Comparison of ENCODE assay signal across 8 cellular contexts in the genomic region with DNA sequence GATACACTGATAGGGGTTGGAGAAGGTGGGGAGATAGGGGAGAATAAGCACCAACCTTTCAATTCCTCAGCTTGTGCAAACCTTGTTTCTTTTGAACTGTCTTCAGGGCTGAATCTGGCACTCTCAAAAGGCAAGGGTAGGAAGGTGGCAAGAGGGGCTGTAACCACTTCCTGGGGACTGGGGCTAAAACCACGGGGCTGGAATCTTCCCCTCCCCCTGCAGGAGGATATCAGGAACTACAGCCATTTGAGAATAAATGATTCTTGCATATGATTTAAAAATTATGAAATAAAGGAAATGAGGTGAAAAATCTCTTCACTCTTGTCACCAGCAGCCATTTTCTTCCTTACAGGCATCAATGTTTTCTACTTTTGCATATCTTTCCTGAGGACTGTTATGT. TPM values are rescaled to one million over a fixed set of nuclear protein-coding genes. Genes with fewer than 3 reads are reported as not detected.
DNase-seq lines count a peak whose midpoint lies in the region; ATAC-seq and TF ChIP-seq lines count a peak whose summit lies in the region.

No MANE protein-coding gene starts in this region.

- H3K4me2 ChIP-seq in neural progenitor cell = no peak overlapping the region

- peaks cover 8% of the 10 kb centered on the region for H3K9me3 Mint-ChIP-seq in neural progenitor cell

- peaks cover 4% of the 10 kb centered on the region for H3K27me3 Mint-ChIP-seq in neural progenitor cell (ENCODE audit: insufficient read depth, low read depth)

- H3K4me3 ChIP-seq in coronary artery = no peak overlapping the region
- H3K4me3 ChIP-seq in neural progenitor cell = no peak overlapping the region

- no peaks in the 10 kb centered on the region for H3K27me3 ChIP-seq in neural progenitor cell

- H3K79me2 ChIP-seq in neural progenitor cell (ENCODE audit: low read depth) = no peaks in the 10 kb centered on the region

- peak overlapping the region; percentile 40 for H2AFZ ChIP-seq in neural progenitor cell (replicated peaks)

- no peaks in the 10 kb centered on the region for H3K9me3 ChIP-seq in neural progenitor cell (ENCODE audit: low read depth)

- no peak overlapping the region for H3K27ac Mint-ChIP-seq in neural progenitor cell

- no peak for ATAC-seq in HG03097 (IDR thresholded peaks at IDR 0.05; ENCODE audit: low FRiP score, unreplicated experiment)

- H3K36me3 ChIP-seq in neural progenitor cell = no peaks in the 10 kb centered on the region

- H3K36me3 Mint-ChIP-seq in neural progenitor cell = no peaks in the 10 kb centered on the region

- no peaks in the 10 kb centered on the region for H4K20me1 ChIP-seq in neural progenitor cell (ENCODE audit: low read depth)

- peak; percentile 23 for DNase-seq in activated gamma-delta T cell treated with Interleukin-2 at 50 U/mL for 16 hours
- no peak for DNase-seq in activated gamma-delta T cell (lab: John Stamatoyannopoulos, UW)
- peak; percentile 32 for DNase-seq in NOMO-1 treated with DMSO at 0.1 percent for 48 hours (lab: John Stamatoyannopoulos, UW; ENCODE audit: unreplicated experiment)
- DNase-seq in coronary artery (ENCODE audit: low spot score) = no peak
- DNase-seq in neural progenitor cell (ENCODE audit: low spot score) = peak; percentile 56
- DNase-seq in stimulated activated CD4-positive, alpha-beta T cell treated with anti-CD3 and anti-CD28 coated beads, Interleukin-2, amount 100 ng/mL, for 48 hours = no peak
- DNase-seq in KG1 (lab: John Stamatoyannopoulos, UW) = no peak

- TF ChIP-seq CTCF in coronary artery (IDR thresholded peaks at IDR 0.05) (peak; percentile 64), neural progenitor cell (IDR thresholded peaks at IDR 0.05) (peak; percentile 73)

- H3K9ac ChIP-seq in neural progenitor cell = no peak overlapping the region

- no peak overlapping the region for H3K4me3 Mint-ChIP-seq in neural progenitor cell

- no peaks in the 10 kb centered on the region for H3K4me1 ChIP-seq in neural progenitor cell

- H3K27ac ChIP-seq in coronary artery (no peak overlapping the region), neural progenitor cell (no peak overlapping the region)

- H3K4me1 Mint-ChIP-seq in neural progenitor cell = no peaks in the 10 kb centered on the region

- H3F3A ChIP-seq in neural progenitor cell (ENCODE audit: low read depth) = no peaks in the 10 kb centered on the region

RNA-seq across cellular contexts. Expression of a gene that starts 50.8 kb away (rescaled TPM):
- 0.43 TPM in 1 of 2 replicates, not detected in the other for total RNA-seq in neural progenitor cell (ENCODE audit: low replicate concordance)

Comparison
In these comparisons a context has a peak if more than half of its experiments do, and no peak if none do; other contexts are left out.
1. DNase-seq: peak in activated gamma-delta T cell treated with Interleukin-2 at 50 U/mL for 16 hours (single experiment), NOMO-1 treated with DMSO at 0.1 percent for 48 hours (single experiment) and neural progenitor cell (single experiment); none in activated gamma-delta T cell (single experiment), coronary artery (single experiment), stimulated activated CD4-positive, alpha-beta T cell treated with anti-CD3 and anti-CD28 coated beads, Interleukin-2, amount 100 ng/mL, for 48 hours (0 of 2) and KG1 (single experiment).